Comparison of ENCODE assay signal across 29 cellular contexts in the genomic region with DNA sequence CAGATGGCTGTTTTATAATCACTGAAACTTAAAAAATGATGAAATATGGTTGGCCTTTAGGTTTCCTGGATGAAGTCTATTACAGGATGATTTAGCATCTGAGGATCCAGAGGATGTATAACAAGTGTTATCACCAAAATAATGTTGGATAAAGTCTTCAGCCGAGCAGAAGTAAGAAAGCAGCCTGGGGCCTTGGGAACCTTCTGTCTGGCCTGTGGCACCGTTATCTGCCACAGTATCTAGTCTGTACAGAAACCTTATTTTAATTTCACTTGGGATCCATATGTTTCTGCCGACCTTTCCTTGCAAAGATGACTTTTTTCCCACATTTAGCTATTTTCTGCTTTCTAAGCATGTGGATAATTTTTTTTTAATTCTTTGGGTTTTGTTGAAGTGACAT.
"Had no signal": no experiment of that assay in that cellular context is flagged by ENCODE, and none has a peak within 500 bp of the region (broad histone marks: within the 10 kb centered on the region; RNA-seq: fewer than 3 reads in every experiment).

No MANE protein-coding gene starts in this region.

- ATAC-seq: activated CD8-positive, alpha-beta memory T cell treated with anti-CD3 and anti-CD28 coated beads, Interleukin-2, amount 10 ng/mL, durations not matched to agents 7 days and 5 days; activated CD8-positive, alpha-beta T cell treated with anti-CD3 and anti-CD28 coated beads, Interleukin-2, amount 10 ng/mL, durations not matched to agents 7 days and 5 days; activated naive CD4-positive, alpha-beta T cell treated with anti-CD3 and anti-CD28 coated beads, Interleukin-2, amount 50 U/mL, for 72 hours; activated T-cell treated with anti-CD3 and anti-CD28 coated beads, Interleukin-2, amount 50 U/mL, for 4 hours; activated T-cell treated with anti-CD3 and anti-CD28 coated beads, Interleukin-2, amount 50 U/mL, for 72 hours; activated T-helper 17 cell treated with anti-CD3 and anti-CD28 coated beads, Interleukin-2, amount 50 U/mL, for 72 hours; body of pancreas had no signal

- DNase-seq: activated B cell treated with CpG ODN at 0.5 μM for 24 hours; activated CD4-positive, alpha-beta memory T cell treated with anti-CD3 and anti-CD28 coated beads, Interleukin-2, amount 10 ng/mL, durations not matched to agents 7 days and 5 days; activated CD4-positive, alpha-beta T cell treated with anti-CD3 and anti-CD28 coated beads for 48 hours; activated CD4-positive, alpha-beta T cell treated with anti-CD3 and anti-CD28 coated beads, Interleukin-2, amount 10 ng/mL, durations not matched to agents 7 days and 5 days; activated CD4-positive, alpha-beta T cell treated with anti-CD3 and anti-CD28 coated beads, Interleukin-2, amount 50 U/mL, for 48 hours; activated CD4-positive, CD25-positive, alpha-beta regulatory T cell treated with anti-CD3 and anti-CD28 coated beads, Interleukin-2, amount 50 U/mL, for 72 hours; activated CD8-positive, alpha-beta memory T cell treated with anti-CD3 and anti-CD28 coated beads for 24 hours; activated CD8-positive, alpha-beta memory T cell treated with anti-CD3 and anti-CD28 coated beads, Interleukin-2, amount 10 ng/mL, durations not matched to agents 7 days and 5 days; activated CD8-positive, alpha-beta memory T cell treated with anti-CD3 and anti-CD28 coated beads, Interleukin-2, amount 50 U/mL, for 48 hours; activated CD8-positive, alpha-beta T cell treated with anti-CD3 and anti-CD28 coated beads, Interleukin-2, amount 10 ng/mL, durations not matched to agents 7 days and 5 days; activated effector memory CD4-positive, alpha-beta T cell treated with anti-CD3 and anti-CD28 coated beads, Interleukin-2, amount 50 U/mL, for 16 hours; activated gamma-delta T cell treated with Interleukin-2 at 50 U/mL for 16 hours; activated naive CD4-positive, alpha-beta T cell; activated naive CD4-positive, alpha-beta T cell treated with anti-CD3 and anti-CD28 coated beads for 36 hours; activated naive CD4-positive, alpha-beta T cell treated with anti-CD3 and anti-CD28 coated beads, Interleukin-2, amount 50 U/mL, for 16 hours; activated naive CD8-positive, alpha-beta T cell treated with anti-CD3 and anti-CD28 coated beads for 36 hours; activated T-cell treated with anti-CD3 and anti-CD28 coated beads, Interleukin-2, amount 50 U/mL, for 4 hours; activated T-cell treated with anti-CD3 and anti-CD28 coated beads, Interleukin-2, amount 50 U/mL, for 72 hours; adrenal gland; amniotic stem cell; aorta; body of pancreas; brain microvascular endothelial cell; central memory CD4-positive, alpha-beta T cell; T-helper 1 cell; T-helper 2 cell; T-helper 9 cell had no signal
